8 cellular contexts compared by ENCODE assay signal in genomic region chr19:57850553-57851017, GRCh38. TPM values are rescaled to one million over a fixed set of nuclear protein-coding genes. Genes with fewer than 3 reads are reported as not detected.
A peak's percentile ranks its signal among the peaks of the same experiment; 100 is the strongest.
DNase-seq lines count a peak whose midpoint lies in the region; ATAC-seq and TF ChIP-seq lines count a peak whose summit lies in the region.

No MANE protein-coding gene starts in this region.

- H3K4me1 Mint-ChIP-seq in neural progenitor cell = peaks cover 17% of the 10 kb centered on the region

- peaks cover 53% of the 10 kb centered on the region for H3F3A ChIP-seq in neural progenitor cell (ENCODE audit: low read depth)

- no peaks in the 10 kb centered on the region for H3K36me3 ChIP-seq in neural progenitor cell

- peak overlapping the region; percentile 82 for H3K27ac ChIP-seq in epithelial cell of prostate
- H3K27ac ChIP-seq in neural progenitor cell = peak overlapping the region; percentile 22

- DNase-seq in stimulated activated CD4-positive, alpha-beta T cell treated with anti-CD3 and anti-CD28 coated beads, Interleukin-15, amount 100 ng/mL, for 24 hours = peak; percentile 38
- DNase-seq in stimulated activated CD4-positive, alpha-beta T cell treated with anti-CD3 and anti-CD28 coated beads, Interleukin-4, amount 100 ng/mL, for 1 hour = no peak
- DNase-seq in SW480 (ENCODE audit: low spot score) (peak; percentile 18), epithelial cell of prostate (ENCODE audit: low read depth, low spot score) (peak; percentile 41), neural progenitor cell (ENCODE audit: low spot score) (peak; percentile 56), SKM-1 (lab: John Stamatoyannopoulos, UW; ENCODE audit: unreplicated experiment) (no peak)

- H3K4me1 ChIP-seq in neural progenitor cell = peaks cover 6% of the 10 kb centered on the region

- H3K36me3 Mint-ChIP-seq in neural progenitor cell = peaks cover 48% of the 10 kb centered on the region

- ATAC-seq in GM19023 (IDR thresholded peaks at IDR 0.05; ENCODE audit: unreplicated experiment) (no peak), HG02840 (IDR thresholded peaks at IDR 0.05; ENCODE audit: low FRiP score, unreplicated experiment) (no peak)

- H4K20me1 ChIP-seq in neural progenitor cell (ENCODE audit: low read depth) = peaks cover 45% of the 10 kb centered on the region

- peak overlapping the region; percentile 67 for H3K4me3 ChIP-seq in neural progenitor cell

- H3K27me3 Mint-ChIP-seq in neural progenitor cell (ENCODE audit: insufficient read depth, low read depth) = peaks cover 11% of the 10 kb centered on the region

- peak overlapping the region; percentile 56 for H3K9ac ChIP-seq in neural progenitor cell

- peak overlapping the region; percentile 74 for H3K4me2 ChIP-seq in neural progenitor cell

- H3K79me2 ChIP-seq in neural progenitor cell (ENCODE audit: low read depth) = peaks cover 72% of the 10 kb centered on the region

- H3K27ac Mint-ChIP-seq in neural progenitor cell = peak overlapping the region; percentile 99

- H3K9me3 ChIP-seq in neural progenitor cell (ENCODE audit: low read depth) = no peaks in the 10 kb centered on the region

- no peaks in the 10 kb centered on the region for H3K27me3 ChIP-seq in neural progenitor cell

- peaks cover 37% of the 10 kb centered on the region for H3K9me3 Mint-ChIP-seq in neural progenitor cell

- H3K4me3 Mint-ChIP-seq in neural progenitor cell = peak overlapping the region; percentile 96

- H2AFZ ChIP-seq in neural progenitor cell (replicated peaks) = no peak overlapping the region

- TF ChIP-seq CTCF in neural progenitor cell (IDR thresholded peaks at IDR 0.05) = no peak

RNA-seq across cellular contexts. Expression of gene ZNF587, which starts 0.9 kb away (rescaled TPM):
- 30.4 and 48.2 TPM in 2 replicates for total RNA-seq in neural progenitor cell (ENCODE audit: low replicate concordance)

RNA-seq across cellular contexts. Expression of gene ZNF587B, which starts 20.5 kb away (rescaled TPM):
- total RNA-seq in neural progenitor cell (ENCODE audit: low replicate concordance) = 16.4 and 24.7 TPM in 2 replicates

RNA-seq across cellular contexts. Expression of gene ZNF552, which starts 35.9 kb away (rescaled TPM):
- total RNA-seq in neural progenitor cell (ENCODE audit: low replicate concordance) = 5.5 and 11.3 TPM in 2 replicates

RNA-seq across cellular contexts. Expression of gene ZNF814, which starts 38.3 kb away (rescaled TPM):
- 30.7 and 33.0 TPM in 2 replicates for total RNA-seq in neural progenitor cell (ENCODE audit: low replicate concordance)

Comparison
In these comparisons a context has a peak if more than half of its experiments do, and no peak if none do; other contexts are left out.
1. DNase-seq: peak in stimulated activated CD4-positive, alpha-beta T cell treated with anti-CD3 and anti-CD28 coated beads, Interleukin-15, amount 100 ng/mL, for 24 hours (single experiment), SW480 (single experiment), epithelial cell of prostate (single experiment) and neural progenitor cell (single experiment); none in stimulated activated CD4-positive, alpha-beta T cell treated with anti-CD3 and anti-CD28 coated beads, Interleukin-4, amount 100 ng/mL, for 1 hour (single experiment) and SKM-1 (single experiment).